In the genomic region with DNA sequence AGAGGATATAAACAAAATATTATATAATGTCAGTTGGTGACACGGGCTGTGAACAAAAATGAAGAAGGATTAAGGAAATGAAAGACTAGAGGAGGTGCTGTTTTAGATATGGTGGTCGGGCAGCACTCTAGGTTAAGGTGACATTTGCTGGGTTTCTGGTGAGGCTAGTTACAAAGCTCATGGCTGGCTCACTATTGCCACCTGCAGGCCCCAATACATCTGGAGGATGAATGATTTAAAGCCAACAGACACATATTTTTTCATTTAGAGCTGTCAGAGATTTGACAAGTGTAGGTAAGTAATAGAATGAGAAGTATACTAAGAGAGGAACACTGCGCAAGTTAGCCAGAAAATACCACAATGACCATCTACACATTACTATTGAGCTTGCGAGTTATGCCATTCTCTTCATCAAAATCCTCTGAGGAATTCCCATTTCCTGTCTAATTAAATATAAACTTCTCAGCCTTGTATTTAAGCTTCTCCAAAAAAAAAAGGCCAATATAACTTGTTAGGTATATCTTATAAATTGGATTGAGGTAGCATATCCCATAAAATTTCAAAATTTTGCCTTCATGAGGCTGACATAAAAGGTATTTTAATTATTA, we compare ENCODE assay signal across 8 cellular contexts. TPM values are rescaled to one million over a fixed set of nuclear protein-coding genes. Genes with fewer than 3 reads are reported as not detected.
DNase-seq lines count a peak whose midpoint lies in the region; ATAC-seq and TF ChIP-seq lines count a peak whose summit lies in the region.

No MANE protein-coding gene starts in this region.

- ATAC-seq in GM21515 (IDR thresholded peaks at IDR 0.05; ENCODE audit: unreplicated experiment) = peak; percentile 69

- no peaks in the 10 kb centered on the region for H3K4me1 ChIP-seq in ascending aorta

- H3K9me3 ChIP-seq in ascending aorta = no peaks in the 10 kb centered on the region

- intact Hi-C loops in ascending aorta (cut with DNase I) = loop anchor here (1.0 kb wide), 1 partner anchor 67 kb away; no protein-coding TSS in a partner anchor

- H3K4me3 ChIP-seq in ascending aorta = no peak overlapping the region

- H3K36me3 ChIP-seq in ascending aorta = no peaks in the 10 kb centered on the region

- H3K27ac ChIP-seq in ascending aorta = no peak overlapping the region

- TF ChIP-seq CTCF in GM10266 (IDR thresholded peaks at IDR 0.05; ENCODE audit: control insufficient read depth, insufficient read depth, low read depth, missing control alignments) = peak; percentile 77
- TF ChIP-seq CTCF in ascending aorta (IDR thresholded peaks at IDR 0.05) = peak in 2 of 3 experiments; percentile 43 to 45

- DNase-seq in GM10266 (ENCODE audit: extremely low spot score) = peak; percentile 62
- DNase-seq in HS-27A (ENCODE audit: low read depth) = peak; percentile 31
- DNase-seq in SKM-1 (lab: John Stamatoyannopoulos, UW; ENCODE audit: unreplicated experiment) = peak; percentile 53
- DNase-seq in ascending aorta (ENCODE audit: low spot score in 2 of 2) = no peak
- DNase-seq in iPS DF 19.7 (ENCODE audit: low read depth, low spot score) = peak; percentile 35
- peak; percentile 22 to 41 for DNase-seq in stimulated activated CD4-positive, alpha-beta T cell treated with anti-CD3 and anti-CD28 coated beads, Interleukin-15, amount 100 ng/mL, for 48 hours (ENCODE audit: low read depth in 2 of 2)
- DNase-seq in DMS79 treated with DMSO at 0.1 percent for 48 hours (lab: John Stamatoyannopoulos, UW) = no peak

- H3K27me3 ChIP-seq in ascending aorta = no peaks in the 10 kb centered on the region

RNA-seq across cellular contexts. Expression of a gene that starts 6.4 kb away (rescaled TPM):
- 40.3 TPM for total RNA-seq in ascending aorta

RNA-seq across cellular contexts. Expression of a gene that starts 28.3 kb away (rescaled TPM):
- 47.6 TPM for total RNA-seq in ascending aorta

RNA-seq across cellular contexts. Expression of a gene that starts 56.0 kb away (rescaled TPM):
- total RNA-seq in ascending aorta = 37.0 TPM

Comparison
In these comparisons a context has a peak if more than half of its experiments do, and no peak if none do; other contexts are left out.
1. DNase-seq: peak in GM10266 (single experiment), HS-27A (single experiment), SKM-1 (single experiment), iPS DF 19.7 (single experiment) and stimulated activated CD4-positive, alpha-beta T cell treated with anti-CD3 and anti-CD28 coated beads, Interleukin-15, amount 100 ng/mL, for 48 hours (2 of 2); none in ascending aorta (0 of 2) and DMS79 treated with DMSO at 0.1 percent for 48 hours (single experiment).